9 cellular contexts compared by ENCODE assay signal in the genomic region with DNA sequence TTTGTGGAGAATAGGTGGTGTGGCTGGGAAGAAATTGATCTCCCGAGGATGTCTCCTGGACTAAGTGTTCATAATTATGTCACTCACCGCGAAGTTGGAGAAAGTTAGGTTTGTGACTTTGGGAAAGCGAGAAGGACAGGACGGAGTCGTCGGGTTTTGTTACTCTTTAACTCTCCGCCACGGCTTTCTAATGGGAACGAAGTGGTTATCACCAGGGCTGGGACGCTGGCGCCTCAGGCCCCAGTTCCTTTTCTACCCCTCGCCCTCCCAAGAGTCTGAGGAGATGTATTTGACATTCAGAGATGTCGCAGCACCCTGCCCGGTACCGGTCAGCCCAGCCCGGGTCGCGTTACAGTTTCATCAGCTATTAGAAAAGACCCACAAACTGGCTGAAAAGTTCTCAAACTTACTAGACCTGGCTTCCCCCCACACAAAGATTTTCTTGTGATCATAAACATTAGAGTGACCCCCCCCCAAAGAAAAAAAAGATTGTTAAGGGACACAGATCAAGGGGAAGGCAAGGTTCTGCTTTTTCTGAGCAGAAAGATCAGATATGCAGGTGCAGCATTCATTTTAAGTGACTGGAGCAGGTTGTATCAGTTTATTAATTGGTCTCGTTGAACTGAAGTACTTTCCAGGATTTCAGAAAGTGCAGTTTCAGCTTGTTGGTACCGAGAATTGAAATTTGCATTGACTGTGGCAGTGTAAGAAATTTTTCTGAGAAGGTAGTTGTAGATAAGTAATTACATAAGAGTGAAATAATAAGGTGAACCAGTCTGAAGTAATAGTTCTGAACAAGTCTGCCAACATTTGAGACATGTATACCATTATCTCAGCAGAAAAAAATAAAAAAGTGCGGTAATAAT. TPM values are rescaled to one million over a fixed set of nuclear protein-coding genes. Genes with fewer than 3 reads are reported as not detected.
DNase-seq lines count a peak whose midpoint lies in the region; ATAC-seq and TF ChIP-seq lines count a peak whose summit lies in the region.
"Had no signal": no experiment of that assay in that cellular context is flagged by ENCODE, and none has a peak within 500 bp of the region (broad histone marks: within the 10 kb centered on the region; RNA-seq: fewer than 3 reads in every experiment).

No MANE protein-coding gene starts in this region.

- peak overlapping the region; percentile 89 for H3K27ac Mint-ChIP-seq in activated T-helper 17 cell treated with anti-CD3 and anti-CD28 coated beads, Interleukin-2, amount 50 U/mL, for 72 hours
- H3K27ac Mint-ChIP-seq in stimulated activated memory B cell treated with anti-CD40 and anti-IgM and Interleukin-4, amounts not matched to agents 10 μg/mL and 1 μg/mL and 100 μg/mL, for 72 hours, result no peak overlapping the region

- DNase-seq in BJ (ENCODE audit: low read depth) (no peak), HT-29 (ENCODE audit: low spot score) (peak; percentile 48), SKM-1 treated with dmso at 0.1 percent for 144 hours (lab: John Stamatoyannopoulos, UW; ENCODE audit: unreplicated experiment) (no peak), GM19240 (ENCODE audit: insufficient read length, low spot score) (no peak)

- no peaks in the 10 kb centered on the region for H3K27me3 Mint-ChIP-seq in activated T-helper 17 cell treated with anti-CD3 and anti-CD28 coated beads, Interleukin-2, amount 50 U/mL, for 72 hours
- H3K27me3 Mint-ChIP-seq in stimulated activated memory B cell treated with anti-CD40 and anti-IgM and Interleukin-4, amounts not matched to agents 10 μg/mL and 1 μg/mL and 100 μg/mL, for 72 hours, result no peaks in the 10 kb centered on the region

- TF ChIP-seq CTCF in BJ (IDR thresholded peaks at IDR 0.05; ENCODE audit: insufficient read depth, low read depth, low read length), result no peak

- H3K36me3 Mint-ChIP-seq in activated T-helper 17 cell treated with anti-CD3 and anti-CD28 coated beads, Interleukin-2, amount 50 U/mL, for 72 hours (ENCODE audit: low read depth), result peaks cover 6% of the 10 kb centered on the region
- no peaks in the 10 kb centered on the region for H3K36me3 Mint-ChIP-seq in stimulated activated memory B cell treated with anti-CD40 and anti-IgM and Interleukin-4, amounts not matched to agents 10 μg/mL and 1 μg/mL and 100 μg/mL, for 72 hours
- H3K36me3 Mint-ChIP-seq: naive thymus-derived CD8-positive, alpha-beta T cell had no signal

- POLR2A ChIA-PET in BJ (lab: Charles Lee), result no interaction called here

- peaks cover 10% of the 10 kb centered on the region for H3K36me3 ChIP-seq in BJ (ENCODE audit: control insufficient read depth, insufficient read depth, low read length)

- H3K27me3 ChIP-seq in BJ (ENCODE audit: control insufficient read depth, insufficient read depth, low read length), result no peaks in the 10 kb centered on the region

- peak overlapping the region; percentile 92 for H3K4me3 Mint-ChIP-seq in activated T-helper 17 cell treated with anti-CD3 and anti-CD28 coated beads, Interleukin-2, amount 50 U/mL, for 72 hours
- peak overlapping the region; percentile 84 for H3K4me3 Mint-ChIP-seq in stimulated activated memory B cell treated with anti-CD40 and anti-IgM and Interleukin-4, amounts not matched to agents 10 μg/mL and 1 μg/mL and 100 μg/mL, for 72 hours

- no peaks in the 10 kb centered on the region for H3K9me3 Mint-ChIP-seq in activated T-helper 17 cell treated with anti-CD3 and anti-CD28 coated beads, Interleukin-2, amount 50 U/mL, for 72 hours
- no peaks in the 10 kb centered on the region for H3K9me3 Mint-ChIP-seq in stimulated activated memory B cell treated with anti-CD40 and anti-IgM and Interleukin-4, amounts not matched to agents 10 μg/mL and 1 μg/mL and 100 μg/mL, for 72 hours

- ATAC-seq in activated T-helper 17 cell treated with anti-CD3 and anti-CD28 coated beads, Interleukin-2, amount 50 U/mL, for 72 hours (replicated peaks), result no peak
- no peak for ATAC-seq in stimulated activated memory B cell treated with anti-CD40 and anti-IgM and Interleukin-4, amounts not matched to agents 10 μg/mL and 1 μg/mL and 100 μg/mL, for 72 hours
- no peak for ATAC-seq in HG02588 (IDR thresholded peaks at IDR 0.05; ENCODE audit: unreplicated experiment)

- CTCF ChIA-PET in BJ (lab: Yijun Ruan, JAX), result interaction anchor here (1.2 kb wide), 1 partner anchor 107 kb away, joined by 3 read pairs; no protein-coding TSS in a partner anchor

- H3K4me1 Mint-ChIP-seq in activated T-helper 17 cell treated with anti-CD3 and anti-CD28 coated beads, Interleukin-2, amount 50 U/mL, for 72 hours, result peaks cover 17% of the 10 kb centered on the region
- peaks cover 17% of the 10 kb centered on the region for H3K4me1 Mint-ChIP-seq in stimulated activated memory B cell treated with anti-CD40 and anti-IgM and Interleukin-4, amounts not matched to agents 10 μg/mL and 1 μg/mL and 100 μg/mL, for 72 hours

- peak overlapping the region; percentile 84 for H3K4me3 ChIP-seq in BJ (ENCODE audit: low read depth, low read length)
- H3K4me3 ChIP-seq in iPS-11a (ENCODE audit: low read depth, low read length), result peak overlapping the region; percentile 68

RNA-seq across cellular contexts. Expression of a gene that starts 0.9 kb away (rescaled TPM):
- polyA plus RNA-seq in BJ (2011; rRNA removed), result 12.7 and 13.6 TPM in 2 replicates
- polyA minus RNA-seq in BJ (2011; rRNA and poly(A)+ RNA removed), result 14.7 and 16.8 TPM in 2 replicates
- 10.7 and 11.0 TPM in 2 replicates for total RNA-seq in HT-29 (2014; rRNA removed; shearing (Covaris generic))
- 1 to 10 TPM; 5.1 to 6.5 TPM for total RNA-seq in activated T-helper 17 cell treated with anti-CD3 and anti-CD28 coated beads, Interleukin-2, amount 50 U/mL, for 72 hours
